9 cellular contexts compared by ENCODE assay signal in genomic region chr4:99723555-99724450, GRCh38.
DNase-seq lines count a peak whose midpoint lies in the region; ATAC-seq and TF ChIP-seq lines count a peak whose summit lies in the region.
"Had no signal": no experiment of that assay in that cellular context is flagged by ENCODE, and none has a peak within 500 bp of the region (broad histone marks: within the 10 kb centered on the region; RNA-seq: fewer than 3 reads in every experiment).

No MANE protein-coding gene starts in this region.

- DNase-seq in NCI-H1436 (lab: John Stamatoyannopoulos, UW) (peak; percentile 12), NCI-H1436 treated with DMSO at 0.1 percent for 48 hours (lab: John Stamatoyannopoulos, UW) (no peak), SK-MEL-5 (ENCODE audit: low read depth, low spot score) (peak; percentile 84), glomerular visceral epithelial cell (ENCODE audit: extremely low spot score) (peak; percentile 55), putamen (ENCODE audit: low spot score) (peak; percentile 51), NCI-H1105 treated with DMSO at 0.1 percent for 48 hours (lab: John Stamatoyannopoulos, UW) (no peak), WERI-Rb-1 (no peak)

- ATAC-seq in HG03045 (IDR thresholded peaks at IDR 0.05; ENCODE audit: unreplicated experiment) = no peak
- ATAC-seq: Panc1 had no signal

- H3K4me3 ChIP-seq in WERI-Rb-1 (ENCODE audit: low read depth, low read length) = no peak overlapping the region

- in situ Hi-C loops in SK-MEL-5 (cut with HindIII; ENCODE audit: low pct_unique_long_range_greater_than_20kb, low sequenced_read_pairs) = no loop called here

- H3K27ac ChIP-seq in WERI-Rb-1 = no peak overlapping the region

- H3K27me3 ChIP-seq in WERI-Rb-1 (ENCODE audit: insufficient read depth, low read depth, severe bottlenecking) = no peaks in the 10 kb centered on the region

- H3K9me3 ChIP-seq in WERI-Rb-1 (ENCODE audit: severe bottlenecking) = peaks cover 3% of the 10 kb centered on the region

- no peaks in the 10 kb centered on the region for H3K36me3 ChIP-seq in WERI-Rb-1

- no peak for TF ChIP-seq CTCF in WERI-Rb-1 (IDR thresholded peaks at IDR 0.05; ENCODE audit: low read depth, low read length)

Comparison
In these comparisons a context has a peak if more than half of its experiments do, and no peak if none do; other contexts are left out.
1. DNase-seq: peak in NCI-H1436 (single experiment), SK-MEL-5 (single experiment), glomerular visceral epithelial cell (single experiment) and putamen (single experiment); none in NCI-H1436 treated with DMSO at 0.1 percent for 48 hours (single experiment), NCI-H1105 treated with DMSO at 0.1 percent for 48 hours (single experiment) and WERI-Rb-1 (single experiment).